ENCODE assay signal across 18 cellular contexts in the genomic region with DNA sequence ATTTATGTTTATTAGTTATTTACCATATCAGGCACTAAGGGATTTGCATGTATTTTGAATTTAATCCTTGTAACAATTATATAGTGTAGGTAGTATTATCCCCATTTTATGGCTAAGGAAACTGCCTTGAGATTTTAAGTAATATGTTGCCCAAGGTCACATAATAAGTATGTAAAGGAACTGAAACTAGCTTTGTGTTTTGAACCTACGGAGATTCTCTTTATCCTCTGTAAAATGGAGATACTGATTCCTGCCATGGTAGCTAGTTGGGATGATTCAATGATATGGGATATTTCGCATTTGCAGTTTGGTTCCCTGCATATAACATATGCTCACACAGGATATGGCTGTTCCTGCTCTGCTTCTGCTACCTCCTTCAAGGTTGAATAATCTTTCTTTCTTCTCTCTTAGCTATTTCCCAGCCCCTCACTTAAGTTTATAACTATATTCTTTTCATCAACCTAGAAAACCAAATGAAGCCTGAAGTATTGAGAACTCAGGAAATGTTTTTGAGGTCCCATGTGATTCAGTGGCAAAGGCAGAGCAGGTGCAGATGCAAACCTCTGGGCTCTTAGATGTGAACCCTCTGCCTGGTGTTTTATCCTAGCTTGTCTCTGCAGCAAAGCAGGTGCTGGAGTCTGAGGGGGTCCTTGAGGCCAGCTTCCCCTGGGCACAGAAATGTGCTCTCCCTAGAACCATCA.
DNase-seq lines count a peak whose midpoint lies in the region; ATAC-seq and TF ChIP-seq lines count a peak whose summit lies in the region.
"Had no signal": no experiment of that assay in that cellular context is flagged by ENCODE, and none has a peak within 500 bp of the region (broad histone marks: within the 10 kb centered on the region; RNA-seq: fewer than 3 reads in every experiment).

No MANE protein-coding gene starts in this region.

- ATAC-seq in GM18511 (IDR thresholded peaks at IDR 0.05; ENCODE audit: unreplicated experiment) = peak; percentile 57
- peak; percentile 46 for ATAC-seq in GM18909 (IDR thresholded peaks at IDR 0.05; ENCODE audit: poor library complexity, unreplicated experiment)
- peak; percentile 63 for ATAC-seq in HG03354 (IDR thresholded peaks at IDR 0.05; ENCODE audit: poor library complexity, severe bottlenecking, unreplicated experiment)
- peak; percentile 74 for ATAC-seq in activated B cell treated with CpG ODN at 0.5 μM for 24 hours (ENCODE audit: low read depth)
- ATAC-seq in HG03159 (IDR thresholded peaks at IDR 0.05; ENCODE audit: unreplicated experiment) = no peak
- ATAC-seq: gastrocnemius medialis had no signal

- no peaks in the 10 kb centered on the region for H3K9me3 Mint-ChIP-seq in activated B cell treated with CpG ODN at 0.5 μM for 24 hours

- intact Hi-C loops in activated B cell treated with CpG ODN at 0.5 μM for 24 hours (cut with micrococcal nuclease) = loop anchor here (1.0 to 2.0 kb wide), 4 partner anchors 28 to 144 kb away; no protein-coding TSS in a partner anchor

- H3K36me3 Mint-ChIP-seq in activated B cell treated with CpG ODN at 0.5 μM for 24 hours (ENCODE audit: low read depth) = no peaks in the 10 kb centered on the region
- H3K36me3 Mint-ChIP-seq: activated naive CD4-positive, alpha-beta T cell treated with anti-CD3 and anti-CD28 coated beads, Interleukin-2, amount 50 U/mL, for 72 hours had no signal

- no peak for TF ChIP-seq CTCF in activated B cell treated with CpG ODN at 0.5 μM for 24 hours (IDR thresholded peaks at IDR 0.05)

- H3K27me3 Mint-ChIP-seq in activated B cell treated with CpG ODN at 0.5 μM for 24 hours = no peaks in the 10 kb centered on the region

- POLR2A ChIA-PET in activated B cell treated with CpG ODN at 0.5 μM for 24 hours (lab: Charles Lee) = interaction anchor here (0.6 to 1.3 kb wide), 3 partner anchors 28 to 1342 kb away, joined by 3 to 9 read pairs (median 9); no protein-coding TSS in a partner anchor

- peak; percentile 37 for DNase-seq in activated B cell treated with CpG ODN at 0.5 μM for 24 hours
- DNase-seq in retina = no peak
- no peak for DNase-seq in globus pallidus (ENCODE audit: low spot score)
- DNase-seq: effector CD8-positive, alpha-beta T cell; gastrocnemius medialis; GOT3; NCI-H1436; NCI-H2171 treated with DMSO at 0.1 percent for 48 hours; NCI-H526 treated with DMSO at 0.1 percent for 48 hours; SHP77 treated with DMSO at 0.1 percent for 48 hours; stimulated activated naive CD4-positive, alpha-beta T cell treated with Interleukin-2 at 50 U/mL for 16 hours; T-helper 1 cell; tibial artery had no signal

- peaks cover 23% of the 10 kb centered on the region for H3K4me1 Mint-ChIP-seq in activated B cell treated with CpG ODN at 0.5 μM for 24 hours

- H3K4me3 Mint-ChIP-seq in activated B cell treated with CpG ODN at 0.5 μM for 24 hours = peak overlapping the region; percentile 56

- H3K27ac Mint-ChIP-seq in activated B cell treated with CpG ODN at 0.5 μM for 24 hours = peak overlapping the region; percentile 90

- CTCF ChIA-PET in activated B cell treated with CpG ODN at 0.5 μM for 24 hours (lab: Charles Lee) = interaction anchor here (0.6 to 1.8 kb wide), 3 partner anchors 64 to 72 kb away, joined by 3 to 6 read pairs (median 5); no protein-coding TSS in a partner anchor
